ENCODE assay signal across 19 cellular contexts in genomic region chrX:13338985-13339384, GRCh38. TPM values are rescaled to one million over a fixed set of nuclear protein-coding genes. Genes with fewer than 3 reads are reported as not detected.
DNase-seq lines count a peak whose midpoint lies in the region; ATAC-seq and TF ChIP-seq lines count a peak whose summit lies in the region.
"Had no signal": no experiment of that assay in that cellular context is flagged by ENCODE, and none has a peak within 500 bp of the region (broad histone marks: within the 10 kb centered on the region; RNA-seq: fewer than 3 reads in every experiment).

No MANE protein-coding gene starts in this region.

- H3K4me1 Mint-ChIP-seq in activated naive CD8-positive, alpha-beta T cell treated with anti-CD3 and anti-CD28 coated beads for 36 hours: no peaks in the 10 kb centered on the region

- H3K79me1 ChIP-seq in trophoblast cell (ENCODE audit: low read length): peaks cover 4% of the 10 kb centered on the region

- H4K12ac ChIP-seq in trophoblast cell (ENCODE audit: low read depth, low read length): no peak overlapping the region

- H3K4me2 ChIP-seq in SK-N-SH: no peak overlapping the region
- H3K4me2 ChIP-seq in trophoblast cell (ENCODE audit: low read length): no peak overlapping the region
- H3K4me2 ChIP-seq: BLaER1 had no signal

- H3K9ac ChIP-seq in SK-N-SH (no peak overlapping the region), trophoblast cell (ENCODE audit: low read length) (no peak overlapping the region), colonic mucosa (ENCODE audit: low read depth in 2 of 2, low read length in 2 of 2) (no peak overlapping the region)
- H3K9ac ChIP-seq: BLaER1 had no signal

- intact Hi-C loops in mucosa of descending colon (cut with DNase I, micrococcal nuclease) (no loop called here), colonic mucosa (cut with DNase I) (no loop called here)

- H3K4me3 Mint-ChIP-seq in activated naive CD8-positive, alpha-beta T cell treated with anti-CD3 and anti-CD28 coated beads for 36 hours: no peak overlapping the region
- H3K4me3 Mint-ChIP-seq: HFFc6 had no signal

- no peaks in the 10 kb centered on the region for H3K79me2 ChIP-seq in SK-N-SH (ENCODE audit: insufficient read depth)
- H3K79me2 ChIP-seq in trophoblast cell (ENCODE audit: control insufficient read depth, insufficient read depth, low read length, poor library complexity): no peaks in the 10 kb centered on the region

- WGBS in SK-N-SH (ENCODE audit: low lambda C conversion rate): 53% methylated on average over 2 of the region's 2 CpGs
- WGBS in trophoblast cell (ENCODE audit: extremely low coverage, insufficient coverage, insufficient read length): no CpG with 5 or more reads among the region's 2 CpGs

- no peaks in the 10 kb centered on the region for H3K27me3 Mint-ChIP-seq in activated naive CD8-positive, alpha-beta T cell treated with anti-CD3 and anti-CD28 coated beads for 36 hours

- no peak for ATAC-seq in mucosa of descending colon
- ATAC-seq: HepG2 had no signal

- H2AFZ ChIP-seq in SK-N-SH (ENCODE audit: low read depth): peak overlapping the region; percentile 25; the same call in 1 of the 2 replicates
- H2AFZ ChIP-seq in trophoblast cell (ENCODE audit: insufficient read depth, low read length, poor library complexity): no peak overlapping the region

- CTCF ChIA-PET in SK-N-SH (lab: Yijun Ruan, JAX): no interaction called here

- H3F3A ChIP-seq in SK-N-SH (replicated peaks; ENCODE audit: insufficient read depth): peaks cover 7% of the 10 kb centered on the region

- TF ChIP-seq EP300 in SK-N-SH (IDR thresholded peaks at IDR 0.05; ENCODE audit: borderline replicate concordance in 1 of 2, low read depth in 1 of 2, low read length in 1 of 2): 0 out of 4 replicates have a peak, but pooled peaks of 1 of the 2 experiments have one; percentile 14

- peak overlapping the region; percentile 80 for H2BK12ac ChIP-seq in trophoblast cell (ENCODE audit: low read length)

- no peak overlapping the region for H3K18ac ChIP-seq in trophoblast cell (ENCODE audit: low read length)

- DNase-seq in AG20443 (ENCODE audit: low spot score) (peak; percentile 5), SK-N-SH (no peak), fibroblast of the aortic adventitia (ENCODE audit: low read depth) (peak; percentile 13), trophoblast cell (no peak), mucosa of descending colon (no peak), colonic mucosa (no peak), foreskin melanocyte (no peak)
- no peak for DNase-seq in activated naive CD8-positive, alpha-beta T cell treated with anti-CD3 and anti-CD28 coated beads for 36 hours
- DNase-seq: AML-193, Calu3, DMS 273 treated with DMSO at 0.1 percent for 48 hours, HCEC 1CT, HFFc6 had no signal

- TF ChIP-seq CTCF in SK-N-SH (IDR thresholded peaks at IDR 0.05) (no peak), fibroblast of the aortic adventitia (IDR thresholded peaks at IDR 0.05; ENCODE audit: insufficient read depth, low read length) (no peak), mucosa of descending colon (IDR thresholded peaks at IDR 0.05) (no peak), colonic mucosa (IDR thresholded peaks at IDR 0.05) (no peak)

- no peaks in the 10 kb centered on the region for H3K27me3 ChIP-seq in SK-N-SH (ENCODE audit: insufficient read depth)
- no peaks in the 10 kb centered on the region for H3K27me3 ChIP-seq in trophoblast cell (ENCODE audit: insufficient read depth, low read length)
- H3K27me3 ChIP-seq in colonic mucosa: no peaks in the 10 kb centered on the region
- H3K27me3 ChIP-seq: BLaER1 had no signal

- H3K9me2 ChIP-seq in SK-N-SH: no peaks in the 10 kb centered on the region

- POLR2A ChIA-PET in SK-N-SH (lab: Yijun Ruan, JAX): no interaction called here

- peaks cover 3% of the 10 kb centered on the region in 2 experiments; a peak in 3 of 4 replicates for H3K4me1 ChIP-seq in SK-N-SH (ENCODE audit: control insufficient read depth in 1 of 2, insufficient read depth in 2 of 2, low read depth in 1 of 2, low read length in 1 of 2)
- H3K4me1 ChIP-seq in trophoblast cell (ENCODE audit: control insufficient read depth in 1 of 2, insufficient read depth in 2 of 2, low read length in 2 of 2): peaks cover 0 to 7% of the 10 kb centered on the region in 2 experiments
- no peaks in the 10 kb centered on the region for H3K4me1 ChIP-seq in mucosa of descending colon (ENCODE audit: low read depth)
- no peaks in the 10 kb centered on the region for H3K4me1 ChIP-seq in colonic mucosa
- H3K4me1 ChIP-seq: BLaER1 had no signal

- no peak overlapping the region for H3K4me3 ChIP-seq in SK-N-SH (ENCODE audit: low read depth in 2 of 2, low read length in 1 of 2)
- no peak overlapping the region for H3K4me3 ChIP-seq in fibroblast of the aortic adventitia (ENCODE audit: low read depth, low read length)
- H3K4me3 ChIP-seq in trophoblast cell (ENCODE audit: low read depth, low read length): no peak overlapping the region
- no peak overlapping the region for H3K4me3 ChIP-seq in mucosa of descending colon
- H3K4me3 ChIP-seq in colonic mucosa: no peak overlapping the region
- H3K4me3 ChIP-seq: BLaER1 had no signal

- no peak overlapping the region for H3K4ac ChIP-seq in trophoblast cell (ENCODE audit: low read depth, low read length)

- no peak overlapping the region for H4K8ac ChIP-seq in trophoblast cell (ENCODE audit: low read depth, low read length)

- H3K36me3 Mint-ChIP-seq in activated naive CD8-positive, alpha-beta T cell treated with anti-CD3 and anti-CD28 coated beads for 36 hours: no peaks in the 10 kb centered on the region

- no peak overlapping the region for H3K23ac ChIP-seq in trophoblast cell (ENCODE audit: low read length)

- peak overlapping the region; percentile 77 to 78; a peak in 2 of 4 replicates for H3K27ac ChIP-seq in SK-N-SH (ENCODE audit: low read depth in 2 of 2, low read length in 1 of 2)
- no peak overlapping the region for H3K27ac ChIP-seq in trophoblast cell (ENCODE audit: low read depth, low read length)
- no peak overlapping the region for H3K27ac ChIP-seq in colonic mucosa
- H3K27ac ChIP-seq: 22Rv1, BLaER1 had no signal

- H2BK120ac ChIP-seq in trophoblast cell (ENCODE audit: insufficient read depth, low read length, poor library complexity): no peak overlapping the region

- no peak overlapping the region for H4K91ac ChIP-seq in trophoblast cell (ENCODE audit: low read depth, low read length)

- H3K9me3 ChIP-seq in SK-N-SH (no peaks in the 10 kb centered on the region), trophoblast cell (ENCODE audit: insufficient read depth, low read depth, low read length) (no peaks in the 10 kb centered on the region), mucosa of descending colon (no peaks in the 10 kb centered on the region), colonic mucosa (no peaks in the 10 kb centered on the region)
- H3K9me3 ChIP-seq: BLaER1 had no signal

- no peaks in the 10 kb centered on the region for H4K20me1 ChIP-seq in SK-N-SH (ENCODE audit: insufficient read depth)
- H4K20me1 ChIP-seq: BLaER1 had no signal

- H3K27ac Mint-ChIP-seq in activated naive CD8-positive, alpha-beta T cell treated with anti-CD3 and anti-CD28 coated beads for 36 hours: no peak overlapping the region
- H3K27ac Mint-ChIP-seq: HFFc6 had no signal

- H2AK5ac ChIP-seq in trophoblast cell (ENCODE audit: low read length): peak overlapping the region; percentile 14

- H3K36me3 ChIP-seq in SK-N-SH (replicated peaks in 1 of 2; ENCODE audit: control insufficient read depth in 1 of 2, insufficient read depth in 2 of 2, low read length in 1 of 2): no peaks in the 10 kb centered on the region
- no peaks in the 10 kb centered on the region for H3K36me3 ChIP-seq in trophoblast cell (ENCODE audit: control insufficient read depth in 1 of 2, insufficient read depth in 2 of 2, low read length in 2 of 2)
- H3K36me3 ChIP-seq in mucosa of descending colon (ENCODE audit: low read depth): no peaks in the 10 kb centered on the region
- H3K36me3 ChIP-seq in colonic mucosa: no peaks in the 10 kb centered on the region
- H3K36me3 ChIP-seq: BLaER1 had no signal

- no peak for TF ChIP-seq RAD21 in SK-N-SH (IDR thresholded peaks at IDR 0.05; ENCODE audit: low read length)

- H3K9me3 Mint-ChIP-seq in activated naive CD8-positive, alpha-beta T cell treated with anti-CD3 and anti-CD28 coated beads for 36 hours: no peaks in the 10 kb centered on the region
- H3K9me3 Mint-ChIP-seq: HFFc6 had no signal

- no peak overlapping the region for H2BK5ac ChIP-seq in trophoblast cell (ENCODE audit: low read depth, low read length, poor library complexity)

- H3K14ac ChIP-seq in trophoblast cell (ENCODE audit: low read length): no peak overlapping the region

TF ChIP-seq in SK-N-SH, 30 proteins besides CTCF, POLR2A, EP300 and RAD21:
- TF ChIP-seq GATA2 (CRISPR knock-in tag; IDR thresholded peaks at IDR 0.05) (no peak), PBX3 (IDR thresholded peaks at IDR 0.05) (0 out of 2 replicates have a peak, but pooled peaks have one; percentile 6)
TF ChIP-seq in SK-N-SH: peak in this region for 1.

RNA-seq across cellular contexts. Expression of gene ATXN3L, which starts 19.1 kb away (rescaled TPM):
- polyA plus RNA-seq in SK-N-SH (2012; rRNA removed): not detected in 2 replicates
- polyA plus RNA-seq in SK-N-SH (2012; cell fraction: cytosol; rRNA removed): not detected in 2 replicates
- polyA plus RNA-seq in SK-N-SH (2012; cell fraction: nucleus; rRNA removed): not detected in 2 replicates
- total RNA-seq in fibroblast of the aortic adventitia (ENCODE audit: low replicate concordance) (not detected in 2 replicates), mucosa of descending colon (not detected), colonic mucosa (not detected)
- not detected in 2 replicates for polyA plus RNA-seq in trophoblast cell (2013)
- total RNA-seq in activated naive CD8-positive, alpha-beta T cell treated with anti-CD3 and anti-CD28 coated beads for 36 hours: not detected
- total RNA-seq: A673, Calu3, H4, HepG2, HFFc6, HT1080 had no signal
- polyA plus RNA-seq: HepG2 had no signal

Comparison
In these comparisons a context has a peak if more than half of its experiments do, and no peak if none do; other contexts are left out.
1. DNase-seq: peak in AG20443 (single experiment) and fibroblast of the aortic adventitia (single experiment); none in SK-N-SH (single experiment), trophoblast cell (0 of 2), activated naive CD8-positive, alpha-beta T cell treated with anti-CD3 and anti-CD28 coated beads for 36 hours (single experiment), mucosa of descending colon (0 of 3), colonic mucosa (single experiment) and foreskin melanocyte (single experiment).
2. H3K27ac ChIP-seq: peak in SK-N-SH (2 of 2); none in trophoblast cell (single experiment) and colonic mucosa (single experiment).